8 cellular contexts compared by ENCODE assay signal in genomic region chr16:85569615-85570212, GRCh38. TPM values are rescaled to one million over a fixed set of nuclear protein-coding genes. Genes with fewer than 3 reads are reported as not detected.
DNase-seq lines count a peak whose midpoint lies in the region; ATAC-seq and TF ChIP-seq lines count a peak whose summit lies in the region.

No MANE protein-coding gene starts in this region.

- TF ChIP-seq CTCF in AG10803 (conservative IDR thresholded peaks at IDR 0.05; ENCODE audit: low read length): no peak

- peaks cover 74% of the 10 kb centered on the region for H3K4me1 ChIP-seq in mesenchymal stem cell (ENCODE audit: control insufficient read depth, insufficient read depth, low read depth, low read length)
- H3K4me1 ChIP-seq in aorta (ENCODE audit: control insufficient read depth in 1 of 2, insufficient read depth in 2 of 2, low read length in 2 of 2): no peaks in the 10 kb centered on the region

- no peaks in the 10 kb centered on the region for H3K27me3 Mint-ChIP-seq in activated T-helper 1 cell treated with anti-CD3 and anti-CD28 coated beads, Interleukin-12 subunit alpha, Interleukin-12 subunit beta, Interleukin-2, Interleukin-4 antibody, amounts not matched to agents 30 ng/mL and 10 ng/mL and 1 ng/mL, durations not matched to agents 14 hours and 24 hours and 36 hours (ENCODE audit: insufficient read depth)

- H3K18ac ChIP-seq in mesenchymal stem cell (ENCODE audit: low read depth in 1 of 2, low read length in 2 of 2): peak overlapping the region; percentile 38 to 44

- peaks cover 46% of the 10 kb centered on the region for H3K4me1 Mint-ChIP-seq in activated T-helper 1 cell treated with anti-CD3 and anti-CD28 coated beads, Interleukin-12 subunit alpha, Interleukin-12 subunit beta, Interleukin-2, Interleukin-4 antibody, amounts not matched to agents 30 ng/mL and 10 ng/mL and 1 ng/mL, durations not matched to agents 14 hours and 24 hours and 36 hours (ENCODE audit: low read depth)

- peak; percentile 51 for ATAC-seq in GM18861 (IDR thresholded peaks at IDR 0.05; ENCODE audit: unreplicated experiment)
- peak; percentile 41 for ATAC-seq in HG02970 (IDR thresholded peaks at IDR 0.05; ENCODE audit: low FRiP score, unreplicated experiment)
- ATAC-seq in aorta (ENCODE audit: low FRiP score): no peak

- H2BK12ac ChIP-seq in mesenchymal stem cell (ENCODE audit: low read length in 2 of 2): peak overlapping the region; percentile 69 to 74

- intact Hi-C loops in activated T-helper 1 cell treated with anti-CD3 and anti-CD28 coated beads, Interleukin-12 subunit alpha, Interleukin-12 subunit beta, Interleukin-2, Interleukin-4 antibody, amounts not matched to agents 30 ng/mL and 10 ng/mL and 1 ng/mL, durations not matched to agents 14 hours and 24 hours and 36 hours (cut with micrococcal nuclease): no loop called here
- intact Hi-C loops in aorta (cut with DNase I): no loop called here

- no peak overlapping the region for H3K4ac ChIP-seq in mesenchymal stem cell (ENCODE audit: low read depth in 1 of 2, low read length in 2 of 2)

- no peak overlapping the region for H3K4me3 ChIP-seq in AG10803 (ENCODE audit: low read length)
- H3K4me3 ChIP-seq in mesenchymal stem cell (ENCODE audit: insufficient read depth in 1 of 2, low read depth in 1 of 2, low read length in 2 of 2): no peak overlapping the region
- H3K4me3 ChIP-seq in aorta (ENCODE audit: low read length in 2 of 2): no peak overlapping the region

- H3K79me1 ChIP-seq in mesenchymal stem cell (replicated peaks; ENCODE audit: low read length, poor library complexity, severe bottlenecking): peaks cover 38% of the 10 kb centered on the region

- H2BK5ac ChIP-seq in mesenchymal stem cell (ENCODE audit: low read depth, low read length, poor library complexity, severe bottlenecking): peak overlapping the region; percentile 22

- no peak overlapping the region for H3K4me3 Mint-ChIP-seq in activated T-helper 1 cell treated with anti-CD3 and anti-CD28 coated beads, Interleukin-12 subunit alpha, Interleukin-12 subunit beta, Interleukin-2, Interleukin-4 antibody, amounts not matched to agents 30 ng/mL and 10 ng/mL and 1 ng/mL, durations not matched to agents 14 hours and 24 hours and 36 hours

- no peaks in the 10 kb centered on the region for H3K27me3 ChIP-seq in mesenchymal stem cell (ENCODE audit: control insufficient read depth in 1 of 2, insufficient read depth in 1 of 2, low read length in 2 of 2)
- H3K27me3 ChIP-seq in aorta (ENCODE audit: control insufficient read depth in 1 of 2, insufficient read depth in 2 of 2, low read length in 1 of 2): no peaks in the 10 kb centered on the region

- H4K91ac ChIP-seq in mesenchymal stem cell (ENCODE audit: low read length): no peak overlapping the region

- H3K27ac ChIP-seq in mesenchymal stem cell (ENCODE audit: low read length, poor library complexity, severe bottlenecking): peak overlapping the region; percentile 82
- no peak overlapping the region for H3K27ac ChIP-seq in aorta (ENCODE audit: low read depth in 1 of 2, low read length in 2 of 2)

- H3K36me3 ChIP-seq in mesenchymal stem cell (ENCODE audit: control insufficient read depth in 1 of 2, insufficient read depth in 2 of 2, low read depth in 1 of 2, low read length in 2 of 2) (peaks cover 0 to 11% of the 10 kb centered on the region in 2 experiments), aorta (ENCODE audit: control insufficient read depth in 1 of 2, insufficient read depth in 2 of 2, low read length in 1 of 2) (no peaks in the 10 kb centered on the region)

- H2AK5ac ChIP-seq in mesenchymal stem cell (ENCODE audit: low read length, severe bottlenecking): no peak overlapping the region

- H2BK15ac ChIP-seq in mesenchymal stem cell (ENCODE audit: low read depth, poor library complexity, severe bottlenecking): no peak overlapping the region

- no peak overlapping the region for H2BK120ac ChIP-seq in mesenchymal stem cell (ENCODE audit: low read depth, low read length)

- H3K14ac ChIP-seq in mesenchymal stem cell (ENCODE audit: low read length in 2 of 2): peak overlapping the region in 1 of 2 experiments; percentile 41

- H3K36me3 Mint-ChIP-seq in activated T-helper 1 cell treated with anti-CD3 and anti-CD28 coated beads, Interleukin-12 subunit alpha, Interleukin-12 subunit beta, Interleukin-2, Interleukin-4 antibody, amounts not matched to agents 30 ng/mL and 10 ng/mL and 1 ng/mL, durations not matched to agents 14 hours and 24 hours and 36 hours (ENCODE audit: low read depth): peaks cover 11% of the 10 kb centered on the region

- peak overlapping the region; percentile 52 for H3K27ac Mint-ChIP-seq in activated T-helper 1 cell treated with anti-CD3 and anti-CD28 coated beads, Interleukin-12 subunit alpha, Interleukin-12 subunit beta, Interleukin-2, Interleukin-4 antibody, amounts not matched to agents 30 ng/mL and 10 ng/mL and 1 ng/mL, durations not matched to agents 14 hours and 24 hours and 36 hours

- H3K4me2 ChIP-seq in mesenchymal stem cell (ENCODE audit: low read length, poor library complexity, severe bottlenecking): peak overlapping the region; percentile 44

- DNase-seq in AG10803 (ENCODE audit: low read depth) (peak; percentile 47), NCI-H2107 treated with DMSO at 0.1 percent for 48 hours (lab: John Stamatoyannopoulos, UW; ENCODE audit: unreplicated experiment) (peak; percentile 88), mesenchymal stem cell (peak; percentile 92), aorta (no peak), GDM1 (lab: John Stamatoyannopoulos, UW) (no peak)
- no peak for DNase-seq in activated T-helper 1 cell treated with anti-CD3 and anti-CD28 coated beads, Interleukin-12 subunit alpha, Interleukin-12 subunit beta, Interleukin-2, Interleukin-4 antibody, amounts not matched to agents 30 ng/mL and 10 ng/mL and 1 ng/mL, durations not matched to agents 14 hours and 24 hours and 36 hours (ENCODE audit: low spot score)

- peak overlapping the region; percentile 66 for H4K8ac ChIP-seq in mesenchymal stem cell (ENCODE audit: low read length)

- H3K9me3 Mint-ChIP-seq in activated T-helper 1 cell treated with anti-CD3 and anti-CD28 coated beads, Interleukin-12 subunit alpha, Interleukin-12 subunit beta, Interleukin-2, Interleukin-4 antibody, amounts not matched to agents 30 ng/mL and 10 ng/mL and 1 ng/mL, durations not matched to agents 14 hours and 24 hours and 36 hours: peaks cover 8% of the 10 kb centered on the region

- no peak overlapping the region for H3K23ac ChIP-seq in mesenchymal stem cell (ENCODE audit: low read length in 2 of 2)

- H3K9ac ChIP-seq in mesenchymal stem cell (ENCODE audit: low read length): no peak overlapping the region

- H2AFZ ChIP-seq in mesenchymal stem cell (ENCODE audit: low read depth, low read length): no peak overlapping the region

- no peaks in the 10 kb centered on the region for H3K9me3 ChIP-seq in mesenchymal stem cell (ENCODE audit: control insufficient read depth, low read length)
- H3K9me3 ChIP-seq in aorta (ENCODE audit: control insufficient read depth, low read length): no peaks in the 10 kb centered on the region

- WGBS in mesenchymal stem cell: 39% methylated on average over 20 of the region's 20 CpGs
- 70 to 80% methylated on average over 20 of the region's 20 CpGs for WGBS in aorta, 2 donors

RNA-seq across cellular contexts. Expression of gene GSE1, which starts 43.4 kb away (rescaled TPM):
- 35.2 and 35.3 TPM in 2 replicates for total RNA-seq in activated T-helper 1 cell treated with anti-CD3 and anti-CD28 coated beads, Interleukin-12 subunit alpha, Interleukin-12 subunit beta, Interleukin-2, Interleukin-4 antibody, amounts not matched to agents 30 ng/mL and 10 ng/mL and 1 ng/mL, durations not matched to agents 14 hours and 24 hours and 36 hours
- 39.2 TPM for polyA plus RNA-seq in mesenchymal stem cell (2013, experiment 1 of 2)
- 38.5 TPM for polyA plus RNA-seq in mesenchymal stem cell (2013, experiment 2 of 2)
- total RNA-seq in aorta: 100 to 1,000 TPM in 1 of 2 donors, 10 to 100 TPM in 1; 59.7 to 111 TPM
- 10 to 100 TPM in 1 of 2 donors, 1 to 10 TPM in 1; 3.9 to 11.7 TPM for polyA plus RNA-seq in aorta

Comparison
In these comparisons a context has a peak if more than half of its experiments do, and no peak if none do; other contexts are left out.
1. DNase-seq: peak in AG10803 (single experiment), NCI-H2107 treated with DMSO at 0.1 percent for 48 hours (single experiment) and mesenchymal stem cell (single experiment); none in activated T-helper 1 cell treated with anti-CD3 and anti-CD28 coated beads, Interleukin-12 subunit alpha, Interleukin-12 subunit beta, Interleukin-2, Interleukin-4 antibody, amounts not matched to agents 30 ng/mL and 10 ng/mL and 1 ng/mL, durations not matched to agents 14 hours and 24 hours and 36 hours (single experiment), aorta (0 of 2) and GDM1 (single experiment).